ENCODE assay signal across 17 cellular contexts in genomic region chr10:118961401-118961800, GRCh38.
A peak's percentile ranks its signal among the peaks of the same experiment; 100 is the strongest.
DNase-seq lines count a peak whose midpoint lies in the region; ATAC-seq and TF ChIP-seq lines count a peak whose summit lies in the region.
"Had no signal": no experiment of that assay in that cellular context is flagged by ENCODE, and none has a peak within 500 bp of the region (broad histone marks: within the 10 kb centered on the region; RNA-seq: fewer than 3 reads in every experiment).

No MANE protein-coding gene starts in this region.

- H3K23ac ChIP-seq in trophoblast cell (ENCODE audit: low read length) = no peak overlapping the region

- no peak overlapping the region for H2AK5ac ChIP-seq in trophoblast cell (ENCODE audit: low read length)

- no peak overlapping the region for H3K4ac ChIP-seq in trophoblast cell (ENCODE audit: low read depth, low read length)

- TF ChIP-seq CTCF in KMS-11 (conservative IDR thresholded peaks at IDR 0.05; ENCODE audit: low read depth, low read length) = no peak
- no peak for TF ChIP-seq CTCF in type B pancreatic cell (conservative IDR thresholded peaks at IDR 0.05)

- no peaks in the 10 kb centered on the region for H3K79me2 ChIP-seq in KMS-11 (ENCODE audit: insufficient read depth, low read depth)
- H3K79me2 ChIP-seq in trophoblast cell (ENCODE audit: control insufficient read depth, insufficient read depth, low read length, poor library complexity) = peaks cover 4% of the 10 kb centered on the region

- no peak overlapping the region for H2AFZ ChIP-seq in KMS-11 (ENCODE audit: low read depth)
- H2AFZ ChIP-seq in trophoblast cell (ENCODE audit: insufficient read depth, low read length, poor library complexity) = no peak overlapping the region
- H2AFZ ChIP-seq: GM23338 had no signal

- H3K27ac ChIP-seq in KMS-11 (no peak overlapping the region), trophoblast cell (ENCODE audit: low read depth, low read length) (no peak overlapping the region)
- H3K27ac ChIP-seq: BLaER1, HL-60 had no signal

- H3K18ac ChIP-seq in trophoblast cell (ENCODE audit: low read length) = no peak overlapping the region

- peaks cover 27% of the 10 kb centered on the region for H3K4me1 Mint-ChIP-seq in type B pancreatic cell (ENCODE audit: unreplicated experiment)
- H3K4me1 Mint-ChIP-seq in naive thymus-derived CD8-positive, alpha-beta T cell = no peaks in the 10 kb centered on the region
- H3K4me1 Mint-ChIP-seq: CD8-positive, alpha-beta memory T cell had no signal

- H3K4me1 ChIP-seq in KMS-11 (ENCODE audit: low read depth, poor library complexity, severe bottlenecking) (peaks cover 57% of the 10 kb centered on the region), trophoblast cell (ENCODE audit: control insufficient read depth in 1 of 2, insufficient read depth in 2 of 2, low read length in 2 of 2) (peaks cover 27 to 33% of the 10 kb centered on the region in 2 experiments)

- no peaks in the 10 kb centered on the region for H3K27me3 ChIP-seq in KMS-11 (ENCODE audit: insufficient read depth, low read depth)
- no peaks in the 10 kb centered on the region for H3K27me3 ChIP-seq in trophoblast cell (ENCODE audit: insufficient read depth, low read length)
- H3K27me3 ChIP-seq: BLaER1 had no signal

- POLR2A ChIA-PET in naive thymus-derived CD8-positive, alpha-beta T cell (lab: Charles Lee) = no interaction called here

- H4K12ac ChIP-seq in trophoblast cell (ENCODE audit: low read depth, low read length) = no peak overlapping the region

- peaks cover 1% of the 10 kb centered on the region for H3K9me3 ChIP-seq in trophoblast cell (ENCODE audit: insufficient read depth, low read depth, low read length)
- H3K9me3 ChIP-seq: BLaER1 had no signal

- DNase-seq in ecto neural progenitor cell (ENCODE audit: low spot score) (peak; percentile 29), trophoblast cell (no peak), type B pancreatic cell (ENCODE audit: extremely low spot score, unreplicated experiment) (no peak)
- DNase-seq in naive thymus-derived CD8-positive, alpha-beta T cell = no peak
- DNase-seq: AML-193; Caco-2; CD8-positive, alpha-beta memory T cell; DND-41; GF-D8; H7 had no signal

- H3K36me3 ChIP-seq in KMS-11 (ENCODE audit: insufficient read depth) (no peaks in the 10 kb centered on the region), trophoblast cell (ENCODE audit: control insufficient read depth in 1 of 2, insufficient read depth in 2 of 2, low read length in 2 of 2) (no peaks in the 10 kb centered on the region)
- H3K36me3 ChIP-seq: BLaER1 had no signal

- H3K9ac ChIP-seq in KMS-11 (no peak overlapping the region), trophoblast cell (ENCODE audit: low read length) (no peak overlapping the region)
- H3K9ac ChIP-seq: BLaER1 had no signal

- peaks cover 7% of the 10 kb centered on the region for H3K9me3 Mint-ChIP-seq in type B pancreatic cell
- peaks cover 0 to 2% (median 0%) of the 10 kb centered on the region in 9 donors for H3K9me3 Mint-ChIP-seq in naive thymus-derived CD8-positive, alpha-beta T cell
- H3K9me3 Mint-ChIP-seq: GM23338 had no signal

- H4K91ac ChIP-seq in trophoblast cell (ENCODE audit: low read depth, low read length) = no peak overlapping the region

- peak overlapping the region; percentile 93 for H3K27ac Mint-ChIP-seq in type B pancreatic cell
- H3K27ac Mint-ChIP-seq in naive thymus-derived CD8-positive, alpha-beta T cell = no peak overlapping the region
- H3K27ac Mint-ChIP-seq: GM23338 had no signal

- H2BK120ac ChIP-seq in trophoblast cell (ENCODE audit: insufficient read depth, low read length, poor library complexity) = no peak overlapping the region

- ATAC-seq in HG03354 (IDR thresholded peaks at IDR 0.05; ENCODE audit: poor library complexity, severe bottlenecking, unreplicated experiment) (no peak), GM19035 (IDR thresholded peaks at IDR 0.05; ENCODE audit: unreplicated experiment) (no peak), HG03039 (IDR thresholded peaks at IDR 0.05; ENCODE audit: unreplicated experiment) (no peak)
- no peak for ATAC-seq in naive thymus-derived CD8-positive, alpha-beta T cell
- ATAC-seq: GM23338 had no signal

- WGBS in trophoblast cell (ENCODE audit: extremely low coverage, insufficient coverage, insufficient read length) = no CpG with 5 or more reads among the region's 7 CpGs

- H3K14ac ChIP-seq in trophoblast cell (ENCODE audit: low read length) = no peak overlapping the region

- no peaks in the 10 kb centered on the region for H4K20me1 ChIP-seq in KMS-11 (ENCODE audit: insufficient read depth)
- H4K20me1 ChIP-seq: BLaER1 had no signal

- H3K27me3 Mint-ChIP-seq in type B pancreatic cell = no peaks in the 10 kb centered on the region
- H3K27me3 Mint-ChIP-seq in naive thymus-derived CD8-positive, alpha-beta T cell = peaks cover 3 to 20% (median 10%) of the 10 kb centered on the region in 5 donors

- H3K4me2 ChIP-seq in KMS-11 (0 out of 2 replicates have a peak overlapping the region, but pooled peaks have one; percentile 13), trophoblast cell (ENCODE audit: low read length) (no peak overlapping the region)
- H3K4me2 ChIP-seq: BLaER1, GM23338 had no signal

- peak overlapping the region; percentile 66 for H2BK12ac ChIP-seq in trophoblast cell (ENCODE audit: low read length)

- peak overlapping the region; percentile 19 for H4K8ac ChIP-seq in trophoblast cell (ENCODE audit: low read depth, low read length)

- peaks cover 3% of the 10 kb centered on the region for H3K36me3 Mint-ChIP-seq in type B pancreatic cell
- no peaks in the 10 kb centered on the region for H3K36me3 Mint-ChIP-seq in naive thymus-derived CD8-positive, alpha-beta T cell
- H3K36me3 Mint-ChIP-seq: CD8-positive, alpha-beta memory T cell had no signal

- peak overlapping the region; percentile 53 for H3K4me3 Mint-ChIP-seq in type B pancreatic cell
- no peak overlapping the region for H3K4me3 Mint-ChIP-seq in naive thymus-derived CD8-positive, alpha-beta T cell
- H3K4me3 Mint-ChIP-seq: GM23338 had no signal

- peaks cover 10% of the 10 kb centered on the region for H3K79me1 ChIP-seq in trophoblast cell (ENCODE audit: low read length)

- H2BK5ac ChIP-seq in trophoblast cell (ENCODE audit: low read depth, low read length, poor library complexity) = peak overlapping the region; percentile 8

- H3K4me3 ChIP-seq in KMS-11 (IDR thresholded peaks at IDR 0.05; ENCODE audit: insufficient read depth, low read depth, low read length) = no peak overlapping the region
- no peak overlapping the region for H3K4me3 ChIP-seq in trophoblast cell (ENCODE audit: low read depth, low read length)
- H3K4me3 ChIP-seq: BLaER1, GM23338 had no signal
